ENCODE assay signal across 14 cellular contexts in genomic region chr2:109247340-109247739, GRCh38.
DNase-seq lines count a peak whose midpoint lies in the region; ATAC-seq and TF ChIP-seq lines count a peak whose summit lies in the region.
"Had no signal": no experiment of that assay in that cellular context is flagged by ENCODE, and none has a peak within 500 bp of the region (broad histone marks: within the 10 kb centered on the region; RNA-seq: fewer than 3 reads in every experiment).

No MANE protein-coding gene starts in this region.

- H3K27me3 ChIP-seq in hepatocyte: no peaks in the 10 kb centered on the region
- H3K27me3 ChIP-seq: BE2C had no signal

- no peak overlapping the region for H2AFZ ChIP-seq in hepatocyte

- H4K20me1 ChIP-seq in hepatocyte (ENCODE audit: insufficient read depth, poor library complexity, severe bottlenecking): no peaks in the 10 kb centered on the region

- TF ChIP-seq CTCF in hepatocyte (IDR thresholded peaks at IDR 0.05; ENCODE audit: poor library complexity): no peak

- 58% methylated on average over 8 of the region's 8 CpGs for WGBS in hepatocyte (ENCODE audit: low lambda C conversion rate, missing lambda C conversion rate)

- no peaks in the 10 kb centered on the region for H3K9me3 ChIP-seq in hepatocyte (ENCODE audit: low read depth)
- H3K9me3 ChIP-seq: BE2C, prostate gland had no signal

- DNase-seq in DMS153 (lab: John Stamatoyannopoulos, UW) (peak; percentile 8), DMS153 treated with DMSO at 0.1 percent for 48 hours (lab: John Stamatoyannopoulos, UW; ENCODE audit: unreplicated experiment) (no peak), NCI-H510A treated with DMSO at 0.1 percent for 48 hours (lab: John Stamatoyannopoulos, UW) (peak; percentile 54), hepatocyte (ENCODE audit: low spot score) (peak; percentile 42), renal cortical epithelial cell (ENCODE audit: low read depth) (peak; percentile 29), NCI-H2107 (lab: John Stamatoyannopoulos, UW) (no peak), dedifferentiated amniotic fluid mesenchymal stem cell (ENCODE audit: extremely low spot score) (no peak)
- DNase-seq: activated CD4-positive, alpha-beta T cell treated with anti-CD3 and anti-CD28 coated beads, Interleukin-2, amount 10 ng/mL, durations not matched to agents 7 days and 5 days; BE2C; cortex of kidney; NCI-H146 had no signal

- ATAC-seq in GM21619 (IDR thresholded peaks at IDR 0.05; ENCODE audit: unreplicated experiment): no peak

- no peak overlapping the region for H3K27ac ChIP-seq in hepatocyte
- H3K27ac ChIP-seq: 22Rv1, prostate gland had no signal

- H3K4me2 ChIP-seq in hepatocyte: no peak overlapping the region

- no peaks in the 10 kb centered on the region for H3K79me2 ChIP-seq in hepatocyte

- no peaks in the 10 kb centered on the region for H3K36me3 ChIP-seq in hepatocyte (replicated peaks; ENCODE audit: insufficient read depth, low read depth)
- H3K36me3 ChIP-seq: BE2C, prostate gland had no signal

- H3K4me1 ChIP-seq in hepatocyte (ENCODE audit: insufficient read depth): no peaks in the 10 kb centered on the region
- H3K4me1 ChIP-seq: BE2C, prostate gland had no signal

- no peak overlapping the region for H3K4me3 ChIP-seq in hepatocyte
- H3K4me3 ChIP-seq: prostate gland had no signal

- H3K9me2 ChIP-seq in hepatocyte (replicated peaks; ENCODE audit: insufficient read depth): no peaks in the 10 kb centered on the region

Comparison
In these comparisons a context has a peak if more than half of its experiments do, and no peak if none do; other contexts are left out.
1. DNase-seq: peak in DMS153 (single experiment), NCI-H510A treated with DMSO at 0.1 percent for 48 hours (single experiment), hepatocyte (single experiment) and renal cortical epithelial cell (single experiment); none in DMS153 treated with DMSO at 0.1 percent for 48 hours (single experiment), NCI-H2107 (single experiment) and dedifferentiated amniotic fluid mesenchymal stem cell (single experiment).